ENCODE assay signal across 22 cellular contexts in the genomic region with DNA sequence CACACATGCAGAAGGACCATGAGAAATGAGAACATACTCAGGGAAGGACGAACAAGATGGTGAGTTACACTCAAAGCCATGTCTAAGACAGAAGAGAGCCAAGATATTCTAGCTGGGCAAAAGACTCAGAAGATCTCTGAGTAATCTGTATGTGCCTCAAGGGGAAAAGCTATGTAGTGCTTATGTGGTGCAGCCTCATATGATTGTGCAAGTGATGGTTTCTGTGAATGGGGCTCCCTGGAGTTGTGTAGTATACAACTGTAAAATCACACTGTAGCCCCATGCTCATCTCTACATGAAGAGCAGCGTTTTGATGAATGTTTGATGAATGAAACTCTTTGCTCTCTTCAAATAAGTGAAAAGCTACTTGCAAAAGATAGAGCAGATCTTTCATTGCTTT. TPM values are rescaled to one million over a fixed set of nuclear protein-coding genes. Genes with fewer than 3 reads are reported as not detected.
"Had no signal": no experiment of that assay in that cellular context is flagged by ENCODE, and none has a peak within 500 bp of the region (broad histone marks: within the 10 kb centered on the region; RNA-seq: fewer than 3 reads in every experiment).

No MANE protein-coding gene starts in this region.

- H3K4me1 ChIP-seq: foreskin keratinocyte, suprapubic skin, vagina had no signal

- H3K4me2 ChIP-seq: hepatocyte had no signal

- DNase-seq: cerebellar nuclear complex; effector memory CD8-positive, alpha-beta T cell; left colon; left ventricle myocardium superior; naive thymus-derived CD8-positive, alpha-beta T cell; posterior cingulate gyrus; sigmoid colon; small intestine; stimulated activated CD4-positive, alpha-beta T cell treated with anti-CD3 and anti-CD28 coated beads, Interleukin-12 subunit alpha, Interleukin-12 subunit beta, amount 100 ng/mL, for 4 hours; stimulated activated naive CD4-positive, alpha-beta T cell; stomach; thyroid gland; upper lobe of right lung had no signal

- H3K4me3 ChIP-seq: hepatocyte, lung, sigmoid colon, stomach, suprapubic skin, thyroid gland, upper lobe of right lung, vagina had no signal

- H3K9me3 ChIP-seq: neutrophil, sigmoid colon, stomach, suprapubic skin, thyroid gland, upper lobe of right lung, vagina had no signal

- ATAC-seq: effector memory CD8-positive, alpha-beta T cell; foreskin keratinocyte; left colon; left ventricle myocardium superior; naive thymus-derived CD8-positive, alpha-beta T cell; upper lobe of right lung had no signal

- H3K27ac ChIP-seq: foreskin keratinocyte, hepatocyte, neutrophil, sigmoid colon, stomach, suprapubic skin, thyroid gland, upper lobe of right lung, vagina had no signal

- H3K27me3 ChIP-seq: foreskin keratinocyte, hepatocyte, neutrophil, sigmoid colon, stomach, suprapubic skin, thyroid gland, upper lobe of right lung, vagina had no signal

- H3K79me2 ChIP-seq: hepatocyte had no signal

- H3K36me3 ChIP-seq: neutrophil, sigmoid colon, stomach, suprapubic skin, thyroid gland, upper lobe of right lung, vagina had no signal

- H2AFZ ChIP-seq: hepatocyte had no signal

RNA-seq across cellular contexts. Expression of a gene that starts 57.5 kb away (rescaled TPM):
- total RNA-seq: epithelial cell of proximal tubule; naive thymus-derived CD8-positive, alpha-beta T cell; pulmonary artery endothelial cell had no signal
- polyA plus RNA-seq: naive thymus-derived CD8-positive, alpha-beta T cell; neural cell had no signal
